ENCODE assay signal across 18 cellular contexts in genomic region chr1:155596864-155597263, GRCh38.
"Had no signal": no experiment of that assay in that cellular context is flagged by ENCODE, and none has a peak within 500 bp of the region (broad histone marks: within the 10 kb centered on the region; RNA-seq: fewer than 3 reads in every experiment).

No MANE protein-coding gene starts in this region.

- DNase-seq: cortex of kidney; effector CD4-positive, alpha-beta T cell; natural killer cell; sigmoid colon; stimulated activated CD4-positive, alpha-beta T cell treated with anti-CD3 and anti-CD28 coated beads, Interleukin-2, amount 100 ng/mL, for 24 hours; stimulated activated CD4-positive, alpha-beta T cell treated with anti-CD3 and anti-CD28 coated beads, Interleukin-4, amount 100 ng/mL, for 4 hours; stimulated activated naive CD8-positive, alpha-beta T cell treated with anti-CD3 and anti-CD28 coated beads, Interleukin-15, Interleukin-2, amounts not matched to agents 100 U/mL and 50 U/mL, for 24 hours; thyroid gland; trophoblast cell had no signal

- H3K27me3 ChIP-seq: right atrium auricular region, sigmoid colon, thyroid gland, vagina had no signal

- H3K9me3 Mint-ChIP-seq: memory B cell; natural killer cell; stimulated activated memory B cell treated with anti-CD40 and anti-IgM and Interleukin-4, amounts not matched to agents 10 μg/mL and 1 μg/mL and 100 μg/mL, for 72 hours had no signal

- H3K4me3 ChIP-seq: lung, prostate gland, right atrium auricular region, sigmoid colon, thyroid gland, vagina had no signal

- H3K27ac ChIP-seq: prostate gland, right atrium auricular region, sigmoid colon, thyroid gland, vagina had no signal

- H3K4me1 ChIP-seq: prostate gland had no signal

- ATAC-seq: left lobe of liver; natural killer cell; stimulated activated memory B cell treated with anti-CD40 and anti-IgM and Interleukin-4, amounts not matched to agents 10 μg/mL and 1 μg/mL and 100 μg/mL, for 72 hours; stimulated activated naive CD8-positive, alpha-beta T cell treated with anti-CD3 and anti-CD28 coated beads, Interleukin-15, Interleukin-2, amounts not matched to agents 100 U/mL and 50 U/mL, for 24 hours had no signal

- H3K4me3 Mint-ChIP-seq: memory B cell; natural killer cell; stimulated activated memory B cell treated with anti-CD40 and anti-IgM and Interleukin-4, amounts not matched to agents 10 μg/mL and 1 μg/mL and 100 μg/mL, for 72 hours had no signal

- H3K9me3 ChIP-seq: prostate gland, right atrium auricular region, sigmoid colon, thyroid gland, vagina had no signal

- H3K36me3 ChIP-seq: prostate gland, right atrium auricular region, sigmoid colon, thyroid gland, vagina had no signal

- H3K36me3 Mint-ChIP-seq: memory B cell; natural killer cell; stimulated activated memory B cell treated with anti-CD40 and anti-IgM and Interleukin-4, amounts not matched to agents 10 μg/mL and 1 μg/mL and 100 μg/mL, for 72 hours had no signal

- FAIRE-seq: frontal cortex, keratinocyte had no signal

- H3K27ac Mint-ChIP-seq: memory B cell, natural killer cell had no signal

- H3K27me3 Mint-ChIP-seq: memory B cell; stimulated activated memory B cell treated with anti-CD40 and anti-IgM and Interleukin-4, amounts not matched to agents 10 μg/mL and 1 μg/mL and 100 μg/mL, for 72 hours had no signal
